In genomic region chr10:92291610-92291859, GRCh38 we compare ENCODE assay signal across 8 cellular contexts. TPM values are rescaled to one million over a fixed set of nuclear protein-coding genes. Genes with fewer than 3 reads are reported as not detected.
DNase-seq lines count a peak whose midpoint lies in the region; ATAC-seq, FAIRE-seq and TF ChIP-seq lines count a peak whose summit lies in the region.

No MANE protein-coding gene starts in this region.

- H3K9me3 ChIP-seq in Caco-2 (no peaks in the 10 kb centered on the region), KOPT-K1 (ENCODE audit: insufficient read depth, low read length, poor library complexity, severe bottlenecking) (no peaks in the 10 kb centered on the region)

- CTCF ChIA-PET in Caco-2 (lab: Charles Lee) (interaction anchor here (0.5 to 2.4 kb wide), 13 partner anchors 13 to 283 kb away, joined by 3 to 25 read pairs (median 4); partner anchors contain the start of gene IDE), HEK293T (lab: Yijun Ruan, JAX) (interaction anchor here (0.9 to 1.5 kb wide), 2 partner anchors 91 to 190 kb away, joined by 3 read pairs; no protein-coding TSS in a partner anchor)

- ATAC-seq in naive B cell (ENCODE audit: low read depth in 2 of 2): peak; percentile 14 to 15
- no peak for ATAC-seq in HG03139 (IDR thresholded peaks at IDR 0.05; ENCODE audit: unreplicated experiment)
- no peak for ATAC-seq in GM21723 (IDR thresholded peaks at IDR 0.05; ENCODE audit: unreplicated experiment)

- H3K36me3 ChIP-seq in Caco-2 (ENCODE audit: control insufficient read depth, insufficient read depth, low read length) (peaks cover 1% of the 10 kb centered on the region; the same call in 1 of the 2 replicates), KOPT-K1 (ENCODE audit: insufficient read depth, low read length) (peaks cover 27% of the 10 kb centered on the region)

- BruUV-seq in Caco-2 (replicated peaks; lab: Mats Ljungman, UMichigan): no TSS peak

- POLR2A ChIA-PET in Caco-2 (lab: Charles Lee) (interaction anchor here (0.8 to 1.0 kb wide), 3 partner anchors 168 to 204 kb away, joined by 3 to 8 read pairs (median 3); no protein-coding TSS in a partner anchor), HEK293T (lab: Yijun Ruan, JAX) (interaction anchor here (0.6 to 1.5 kb wide), 8 partner anchors 12 to 557 kb away, joined by 3 to 7 read pairs (median 4); partner anchors contain the start of genes EXOC6 and IDE)

- H3K36me3 Mint-ChIP-seq in Caco-2 (ENCODE audit: insufficient read depth, unreplicated experiment): peaks cover 28% of the 10 kb centered on the region
- H3K36me3 Mint-ChIP-seq in naive B cell: peaks cover 0 to 3% of the 10 kb centered on the region in 2 donors

- no peaks in the 10 kb centered on the region for H3K9me3 Mint-ChIP-seq in Caco-2 (ENCODE audit: unreplicated experiment)
- no peaks in the 10 kb centered on the region for H3K9me3 Mint-ChIP-seq in naive B cell

- peaks cover 7% of the 10 kb centered on the region; the same call in 1 of the 2 replicates for H3K4me1 ChIP-seq in Caco-2

- H3K4me3 Mint-ChIP-seq in Caco-2 (ENCODE audit: unreplicated experiment): peak overlapping the region; percentile 97
- peak overlapping the region; percentile 90 to 100 (median 98) for H3K4me3 Mint-ChIP-seq in naive B cell

- no peaks in the 10 kb centered on the region for H3K27me3 ChIP-seq in Caco-2 (replicated peaks; ENCODE audit: control insufficient read depth, insufficient read depth, low read length)

- DNase-seq in Caco-2 (no peak), choroid plexus epithelial cell (ENCODE audit: low read depth) (no peak), naive B cell (no peak), frontal cortex (ENCODE audit: low spot score in 2 of 2) (no peak), HEK293T (ENCODE audit: extremely low spot score) (no peak)

- peak overlapping the region; percentile 69 for H3K27ac ChIP-seq in KOPT-K1 (ENCODE audit: low read depth, low read length, poor library complexity, severe bottlenecking)

- H3K4me1 Mint-ChIP-seq in Caco-2 (ENCODE audit: low read depth, unreplicated experiment): no peaks in the 10 kb centered on the region
- H3K4me1 Mint-ChIP-seq in naive B cell: peaks cover 17 to 44% (median 38%) of the 10 kb centered on the region in 3 donors

- H3K27me3 Mint-ChIP-seq in Caco-2 (ENCODE audit: insufficient read depth, unreplicated experiment) (no peaks in the 10 kb centered on the region), naive B cell (no peaks in the 10 kb centered on the region)

- H3K27ac Mint-ChIP-seq in Caco-2 (ENCODE audit: unreplicated experiment): peak overlapping the region; percentile 92
- peak overlapping the region in 5 of 6 donors; percentile 82 to 95 (median 93) for H3K27ac Mint-ChIP-seq in naive B cell

- intact Hi-C loops in Caco-2 (cut with micrococcal nuclease; ENCODE audit: unreplicated experiment): loop anchor here (1.0 kb wide), 3 partner anchors 51 to 204 kb away; no protein-coding TSS in a partner anchor

- no peak for FAIRE-seq in frontal cortex (lab: Jason Lieb, UNC)

- H3K4me3 ChIP-seq in Caco-2 (ENCODE audit: low read depth, low read length): peak overlapping the region; percentile 100
- peak overlapping the region; percentile 94 for H3K4me3 ChIP-seq in choroid plexus epithelial cell (ENCODE audit: low read depth, low read length)

- TF ChIP-seq CTCF in Caco-2 (IDR thresholded peaks at IDR 0.05; ENCODE audit: insufficient read depth in 1 of 2, low read depth in 1 of 2, low read length in 1 of 2, severe bottlenecking in 1 of 2, unreplicated experiment in 1 of 2) (no peak), choroid plexus epithelial cell (conservative IDR thresholded peaks at IDR 0.05; ENCODE audit: low read depth, low read length) (no peak)

TF ChIP-seq in HEK293T, 16 proteins besides CTCF, POLR2A, EP300 and RAD21:
- no peak for TF ChIP-seq L3MBTL2 (conservative IDR thresholded peaks at IDR 0.05)
- no peak for TF ChIP-seq SP1 (IDR thresholded peaks at IDR 0.05)
- no peak for TF ChIP-seq ZNF384 (IDR thresholded peaks at IDR 0.05)

RNA-seq across cellular contexts. Expression of gene MARCHF5, which starts 0.6 kb away (rescaled TPM):
- total RNA-seq in Caco-2 (2022): 30.4 and 33.9 TPM in 2 replicates
- polyA plus RNA-seq in naive B cell (ENCODE audit: low read depth in 6 of 6): 10 to 100 TPM; 21.7 to 34.7 (median 29.3) TPM
- total RNA-seq in frontal cortex: 20.4 TPM

RNA-seq across cellular contexts. Expression of gene CPEB3, which starts 0.7 kb away (rescaled TPM):
- total RNA-seq in Caco-2 (2022): 2.3 TPM in 2 replicates
- polyA plus RNA-seq in naive B cell (ENCODE audit: low read depth in 6 of 6): 1 to 10 TPM; 1.0 to 2.8 (median 2.4) TPM
- total RNA-seq in frontal cortex: 21.2 TPM

Comparison
In these comparisons a context has a peak if more than half of its experiments do, and no peak if none do; other contexts are left out.
1. ATAC-seq: peak in naive B cell (2 of 2); none in HG03139 (single experiment) and GM21723 (single experiment).